Comparison of ENCODE assay signal across 8 cellular contexts in genomic region chr1:223844521-223844961, GRCh38. TPM values are rescaled to one million over a fixed set of nuclear protein-coding genes. Genes with fewer than 3 reads are reported as not detected.
A peak's percentile ranks its signal among the peaks of the same experiment; 100 is the strongest.
DNase-seq lines count a peak whose midpoint lies in the region; ATAC-seq and TF ChIP-seq lines count a peak whose summit lies in the region.

No MANE protein-coding gene starts in this region.

- TF ChIP-seq CTCF in fibroblast of pulmonary artery (IDR thresholded peaks at IDR 0.05; ENCODE audit: low read length, missing control alignments) = no peak

- no peaks in the 10 kb centered on the region for H3K36me3 ChIP-seq in skeletal muscle tissue (ENCODE audit: control insufficient read depth in 3 of 3, insufficient read depth in 3 of 3, low read length in 3 of 3)

- H3K27ac ChIP-seq in skeletal muscle tissue (ENCODE audit: low read depth, low read length) = peak overlapping the region; percentile 90

- DNase-seq in HT1080 (ENCODE audit: low read depth) = peak; percentile 24
- peak; percentile 68 for DNase-seq in activated CD4-positive, alpha-beta T cell treated with anti-CD3 and anti-CD28 coated beads, Interleukin-2, amount 10 ng/mL, durations not matched to agents 7 days and 5 days
- DNase-seq in fibroblast of pulmonary artery (ENCODE audit: low read depth) = peak; percentile 21
- no peak for DNase-seq in AML-193 (lab: John Stamatoyannopoulos, UW)
- DNase-seq in NCI-H510A (lab: John Stamatoyannopoulos, UW) = no peak
- DNase-seq in KBM-7 = no peak

- peak overlapping the region; percentile 77 to 87 (median 79) for H3K9ac ChIP-seq in skeletal muscle tissue (ENCODE audit: low read depth in 1 of 3, low read length in 3 of 3)

- H3K4me3 Mint-ChIP-seq in activated CD4-positive, alpha-beta T cell treated with anti-CD3 and anti-CD28 coated beads, Interleukin-2, amount 10 ng/mL, durations not matched to agents 7 days and 5 days = peak overlapping the region; percentile 95

- H3K4me3 ChIP-seq in fibroblast of pulmonary artery (replicated peaks; ENCODE audit: low read depth, low read length) = peak overlapping the region; percentile 88
- peak overlapping the region; percentile 58 to 90 (median 75) for H3K4me3 ChIP-seq in skeletal muscle tissue (ENCODE audit: low read length in 3 of 3)

- peak overlapping the region; percentile 97 for H3K27ac Mint-ChIP-seq in activated CD4-positive, alpha-beta T cell treated with anti-CD3 and anti-CD28 coated beads, Interleukin-2, amount 10 ng/mL, durations not matched to agents 7 days and 5 days

- H3K4me1 ChIP-seq in skeletal muscle tissue (ENCODE audit: control insufficient read depth in 3 of 3, insufficient read depth in 3 of 3, low read length in 3 of 3) = peaks cover 3 to 14% (median 11%) of the 10 kb centered on the region in 3 donors

- POLR2A ChIA-PET in activated CD4-positive, alpha-beta T cell treated with anti-CD3 and anti-CD28 coated beads, Interleukin-2, amount 10 ng/mL, durations not matched to agents 7 days and 5 days (lab: Charles Lee) = no interaction called here

- H3K27me3 Mint-ChIP-seq in activated CD4-positive, alpha-beta T cell treated with anti-CD3 and anti-CD28 coated beads, Interleukin-2, amount 10 ng/mL, durations not matched to agents 7 days and 5 days = no peaks in the 10 kb centered on the region

- H3K36me3 Mint-ChIP-seq in activated CD4-positive, alpha-beta T cell treated with anti-CD3 and anti-CD28 coated beads, Interleukin-2, amount 10 ng/mL, durations not matched to agents 7 days and 5 days (ENCODE audit: low read depth) = no peaks in the 10 kb centered on the region

- CTCF ChIA-PET in activated CD4-positive, alpha-beta T cell treated with anti-CD3 and anti-CD28 coated beads, Interleukin-2, amount 10 ng/mL, durations not matched to agents 7 days and 5 days (lab: Charles Lee) = interaction anchor here (0.5 to 2.2 kb wide), 10 partner anchors 9 to 521 kb away, joined by 3 to 7 read pairs (median 4); no protein-coding TSS in a partner anchor

- no peak for ATAC-seq in HG03571 (IDR thresholded peaks at IDR 0.05; ENCODE audit: unreplicated experiment)

- no peaks in the 10 kb centered on the region for H3K27me3 ChIP-seq in skeletal muscle tissue (ENCODE audit: control insufficient read depth in 3 of 3, insufficient read depth in 3 of 3, low read length in 3 of 3)

- in situ Hi-C loops in KBM-7 (cut with MboI; ENCODE audit: low pct_unique_long_range_greater_than_20kb, low sequenced_read_pairs) = no loop called here

- no peaks in the 10 kb centered on the region for H3K9me3 ChIP-seq in skeletal muscle tissue (ENCODE audit: control insufficient read depth in 3 of 3, low read length in 3 of 3)

- peaks cover 5% of the 10 kb centered on the region for H3K9me3 Mint-ChIP-seq in activated CD4-positive, alpha-beta T cell treated with anti-CD3 and anti-CD28 coated beads, Interleukin-2, amount 10 ng/mL, durations not matched to agents 7 days and 5 days

- H3K4me1 Mint-ChIP-seq in activated CD4-positive, alpha-beta T cell treated with anti-CD3 and anti-CD28 coated beads, Interleukin-2, amount 10 ng/mL, durations not matched to agents 7 days and 5 days = peaks cover 44% of the 10 kb centered on the region

RNA-seq across cellular contexts. Expression of gene TP53BP2, which starts 1.2 kb away (rescaled TPM):
- 19.5 and 22.8 TPM in 2 replicates for total RNA-seq in HT1080 (2014; rRNA removed; shearing (Covaris generic))
- polyA plus RNA-seq in HT1080 (2015; cell fraction: cytosol; rRNA removed) = 15.1 and 16.2 TPM in 2 replicates
- polyA plus RNA-seq in HT1080 (2015; cell fraction: nucleus; rRNA removed) = 31.6 and 36.0 TPM in 2 replicates
- total RNA-seq in activated CD4-positive, alpha-beta T cell treated with anti-CD3 and anti-CD28 coated beads, Interleukin-2, amount 10 ng/mL, durations not matched to agents 7 days and 5 days = 10 to 100 TPM; 33.4 to 36.9 TPM
- 34.4 TPM for total RNA-seq in skeletal muscle tissue

Comparison
In these comparisons a context has a peak if more than half of its experiments do, and no peak if none do; other contexts are left out.
1. DNase-seq: peak in HT1080 (single experiment), activated CD4-positive, alpha-beta T cell treated with anti-CD3 and anti-CD28 coated beads, Interleukin-2, amount 10 ng/mL, durations not matched to agents 7 days and 5 days (single experiment) and fibroblast of pulmonary artery (single experiment); none in AML-193 (0 of 2), NCI-H510A (single experiment) and KBM-7 (single experiment).